2 cellular contexts compared by ENCODE assay signal in the genomic region with DNA sequence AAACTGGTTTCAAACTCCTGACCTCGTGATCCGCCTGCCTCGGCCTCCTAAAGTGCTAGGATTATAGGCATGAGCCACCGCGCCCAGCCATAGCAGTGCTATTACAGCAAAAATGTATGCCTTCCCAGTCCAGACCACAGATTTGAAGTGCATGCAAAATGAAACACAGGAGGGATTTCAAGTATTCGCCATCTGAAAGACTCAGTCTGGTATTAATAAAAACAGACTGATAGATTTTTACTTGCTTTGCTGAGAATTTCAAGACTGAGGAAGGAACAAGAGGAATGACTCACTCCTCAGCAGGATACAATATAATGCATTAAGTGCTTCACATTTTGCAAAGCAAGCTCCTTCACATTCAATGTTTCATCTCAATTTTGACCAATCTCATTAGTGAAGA.
TF ChIP-seq lines count a peak whose summit lies in the region.

No MANE protein-coding gene starts in this region.

TF ChIP-seq in IMR-90, 13 proteins besides CTCF, POLR2A, EP300 and RAD21:
- TF ChIP-seq SMC3 (IDR thresholded peaks at IDR 0.05; ENCODE audit: low read depth, low read length): no peak
- no peak for TF ChIP-seq BHLHE40 (IDR thresholded peaks at IDR 0.05; ENCODE audit: low read depth, low read length)
- no peak for TF ChIP-seq RFX5 (IDR thresholded peaks at IDR 0.05; ENCODE audit: low read depth, low read length)
- no peak for TF ChIP-seq ELK1 (IDR thresholded peaks at IDR 0.05; ENCODE audit: borderline replicate concordance, low read depth, low read length)
- no peak for TF ChIP-seq CEBPB (IDR thresholded peaks at IDR 0.05; ENCODE audit: low read depth, low read length)
- TF ChIP-seq FOS (IDR thresholded peaks at IDR 0.05; ENCODE audit: low read depth, low read length): no peak
- no peak for TF ChIP-seq CHD1 (IDR thresholded peaks at IDR 0.05; ENCODE audit: low read depth, low read length)
- no peak for TF ChIP-seq MXI1 (IDR thresholded peaks at IDR 0.05; ENCODE audit: borderline replicate concordance, low read depth, low read length)
- TF ChIP-seq MAFK (IDR thresholded peaks at IDR 0.05; ENCODE audit: low read depth, low read length): no peak
- TF ChIP-seq, protein P1, sequence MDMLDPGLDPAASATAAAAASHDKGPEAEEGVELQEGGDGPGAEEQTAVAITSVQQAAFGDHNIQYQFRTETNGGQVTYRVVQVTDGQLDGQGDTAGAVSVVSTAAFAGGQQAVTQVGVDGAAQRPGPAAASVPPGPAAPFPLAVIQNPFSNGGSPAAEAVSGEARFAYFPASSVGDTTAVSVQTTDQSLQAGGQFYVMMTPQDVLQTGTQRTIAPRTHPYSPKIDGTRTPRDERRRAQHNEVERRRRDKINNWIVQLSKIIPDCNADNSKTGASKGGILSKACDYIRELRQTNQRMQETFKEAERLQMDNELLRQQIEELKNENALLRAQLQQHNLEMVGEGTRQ (IDR thresholded peaks at IDR 0.05; ENCODE audit: low read depth, low read length): no peak
- no peak for TF ChIP-seq NFE2L2 (IDR thresholded peaks at IDR 0.05; ENCODE audit: low read depth, low read length)

TF ChIP-seq in endothelial cell of umbilical vein, 7 proteins besides CTCF, POLR2A, EP300 and RAD21:
- TF ChIP-seq FOS (IDR thresholded peaks at IDR 0.05; ENCODE audit: borderline replicate concordance, insufficient read depth, low read length): peak; percentile 65
- TF ChIP-seq POLR2AphosphoS5 (IDR thresholded peaks at IDR 0.05; ENCODE audit: insufficient read depth, low read depth, low read length): no peak
